In genomic region chr2:29617351-29617750, GRCh38 we compare ENCODE assay signal across 20 cellular contexts.
"Had no signal": no experiment of that assay in that cellular context is flagged by ENCODE, and none has a peak within 500 bp of the region (broad histone marks: within the 10 kb centered on the region; RNA-seq: fewer than 3 reads in every experiment).

No MANE protein-coding gene starts in this region.

- DNase-seq: cerebellar nuclear complex; colonic mucosa; cortex of kidney; effector memory CD4-positive, alpha-beta T cell; esophagus squamous epithelium; foreskin melanocyte; gastrocnemius medialis; glutamatergic neuron; head of caudate nucleus; heart right ventricle; hypothalamus; immature natural killer cell; left cardiac atrium; left lung; left ventricle myocardium superior; lower lobe of right lung; mesenchymal stem cell had no signal

- H3K36me3 Mint-ChIP-seq: immature natural killer cell, mesothelial cell of epicardium had no signal

- H3K27ac Mint-ChIP-seq: dendritic cell treated with granulocyte-macrophage colony-stimulating factor and Interleukin-4, amounts not matched to agents 40 ng/mL and 50 ng/mL, for 4 days; immature natural killer cell; mesothelial cell of epicardium had no signal

- H3K27me3 ChIP-seq: colonic mucosa, left lung had no signal

- H3K9me3 Mint-ChIP-seq: central memory CD8-positive, alpha-beta T cell; dendritic cell treated with granulocyte-macrophage colony-stimulating factor and Interleukin-4, amounts not matched to agents 40 ng/mL and 50 ng/mL, for 4 days had no signal

- H3K4me3 Mint-ChIP-seq: central memory CD8-positive, alpha-beta T cell; dendritic cell treated with granulocyte-macrophage colony-stimulating factor and Interleukin-4, amounts not matched to agents 40 ng/mL and 50 ng/mL, for 4 days; immature natural killer cell; mesothelial cell of epicardium had no signal

- H3K4me1 ChIP-seq: colonic mucosa, esophagus squamous epithelium, gastrocnemius medialis, heart right ventricle, left lung, lower lobe of right lung had no signal

- H3K36me3 ChIP-seq: colonic mucosa, esophagus squamous epithelium, gastrocnemius medialis, heart right ventricle, left lung, lower lobe of right lung had no signal

- ATAC-seq: gastrocnemius medialis, heart right ventricle, left cardiac atrium, left lung, left ventricle myocardium superior, lower lobe of right lung had no signal

- H3K27ac ChIP-seq: colonic mucosa, esophagus squamous epithelium, gastrocnemius medialis, heart right ventricle, left lung, lower lobe of right lung had no signal

- H3K4me1 Mint-ChIP-seq: central memory CD8-positive, alpha-beta T cell; immature natural killer cell had no signal

- H3K9me3 ChIP-seq: colonic mucosa, esophagus squamous epithelium, gastrocnemius medialis, heart right ventricle, left lung, lower lobe of right lung had no signal

- H3K4me3 ChIP-seq: colonic mucosa, esophagus squamous epithelium, gastrocnemius medialis, heart right ventricle, left lung, lower lobe of right lung had no signal
